8 cellular contexts compared by ENCODE assay signal in the genomic region with DNA sequence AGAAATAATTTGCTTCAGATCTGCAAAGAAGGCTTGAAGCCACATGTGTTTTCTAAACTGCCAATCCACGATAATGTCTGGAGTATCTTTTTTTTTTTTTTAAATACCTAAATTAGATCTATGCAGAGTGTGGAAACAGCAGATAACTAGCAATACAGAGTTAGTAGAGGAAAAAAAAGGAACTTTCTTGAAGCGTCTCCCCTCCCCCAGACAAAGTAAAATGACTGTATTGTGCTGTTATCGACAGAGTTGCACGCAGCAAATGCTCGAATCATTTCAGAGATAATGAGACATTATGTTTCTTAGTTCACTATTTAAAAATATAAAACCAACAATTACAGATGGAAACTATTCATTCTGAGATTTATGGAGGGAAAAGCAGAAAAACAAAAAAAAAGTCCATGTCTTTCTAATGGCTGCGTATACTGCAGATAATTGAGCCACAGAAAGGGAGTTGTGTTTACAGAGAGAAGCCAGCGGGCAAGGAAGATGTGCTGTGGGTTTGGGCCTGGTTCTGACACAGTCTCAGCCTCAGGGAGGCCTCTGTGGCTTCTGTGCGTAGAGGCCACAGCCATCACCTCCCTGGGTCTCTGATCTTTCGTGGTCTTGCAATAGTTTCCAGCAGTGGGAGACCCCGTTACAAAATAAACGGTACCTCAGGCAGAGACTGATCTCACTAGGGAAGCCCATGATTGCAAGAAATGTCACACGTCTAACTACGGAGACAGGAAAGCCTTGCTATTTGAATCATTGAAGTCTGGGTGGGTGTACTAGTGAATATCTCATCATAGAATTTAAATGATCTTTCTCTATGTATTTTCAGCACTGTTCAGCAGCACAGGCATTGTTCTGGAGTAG. TPM values are rescaled to one million over a fixed set of nuclear protein-coding genes. Genes with fewer than 3 reads are reported as not detected.
DNase-seq lines count a peak whose midpoint lies in the region; ATAC-seq and TF ChIP-seq lines count a peak whose summit lies in the region.

No MANE protein-coding gene starts in this region.

- peak overlapping the region in 3 of 9 donors; percentile 97 to 99 (median 99) for H3K27ac Mint-ChIP-seq in naive thymus-derived CD4-positive, alpha-beta T cell

- intact Hi-C loops in mammary epithelial cell (cut with micrococcal nuclease): no loop called here
- intact Hi-C loops in naive thymus-derived CD4-positive, alpha-beta T cell (cut with micrococcal nuclease): loop anchor here (1.0 to 2.0 kb wide), 4 partner anchors 19 to 847 kb away; a partner anchor contains a TSS

- BruUV-seq in mammary epithelial cell (replicated peaks; lab: Mats Ljungman, UMichigan): no TSS peak

- peaks cover 35 to 77% (median 74%) of the 10 kb centered on the region in 7 donors for H3K4me1 Mint-ChIP-seq in naive thymus-derived CD4-positive, alpha-beta T cell

- H3K4me3 Mint-ChIP-seq in naive thymus-derived CD4-positive, alpha-beta T cell: peak overlapping the region; percentile 60 to 86 (median 79)

- H3K27ac ChIP-seq in HUES48 (ENCODE audit: low read depth, low read length): peak overlapping the region; percentile 59
- H3K27ac ChIP-seq in mammary epithelial cell (ENCODE audit: insufficient read depth, low read depth, low read length): peak overlapping the region; percentile 100
- H3K27ac ChIP-seq in naive thymus-derived CD4-positive, alpha-beta T cell (ENCODE audit: low read depth, low read length): peak overlapping the region; percentile 82

- H3K27me3 ChIP-seq in HUES48 (ENCODE audit: control insufficient read depth, insufficient read depth, low read length) (no peaks in the 10 kb centered on the region), mammary epithelial cell (ENCODE audit: insufficient read depth, low read length) (no peaks in the 10 kb centered on the region)
- no peaks in the 10 kb centered on the region for H3K27me3 ChIP-seq in naive thymus-derived CD4-positive, alpha-beta T cell (ENCODE audit: control insufficient read depth in 2 of 2, insufficient read depth in 2 of 2, low read length in 2 of 2)

- in situ Hi-C loops in mammary epithelial cell (cut with MboI; ENCODE audit: low sequenced_read_pairs in 2 of 2): no loop called here

- H4K20me1 ChIP-seq in mammary epithelial cell (ENCODE audit: insufficient read depth, low read length): no peaks in the 10 kb centered on the region

- no peaks in the 10 kb centered on the region for H3K36me3 ChIP-seq in HUES48 (ENCODE audit: control insufficient read depth, insufficient read depth, low read length)
- no peaks in the 10 kb centered on the region for H3K36me3 ChIP-seq in mammary epithelial cell (ENCODE audit: insufficient read depth, low read length)
- no peaks in the 10 kb centered on the region for H3K36me3 ChIP-seq in naive thymus-derived CD4-positive, alpha-beta T cell (ENCODE audit: control insufficient read depth in 2 of 3, insufficient read depth in 3 of 3, low read length in 3 of 3)

- no peak overlapping the region for H3K4me2 ChIP-seq in mammary epithelial cell (ENCODE audit: insufficient read depth, low read depth, low read length)

- TF ChIP-seq CTCF in mammary epithelial cell (conservative IDR thresholded peaks at IDR 0.05 in 1 of 2, IDR thresholded peaks at IDR 0.05 in 1 of 2; ENCODE audit: extremely low read depth in 1 of 2, insufficient read depth in 1 of 2, low read depth in 1 of 2, low read length in 2 of 2): no peak

- H3K27me3 Mint-ChIP-seq in naive thymus-derived CD4-positive, alpha-beta T cell: no peaks in the 10 kb centered on the region

- peaks cover 5% of the 10 kb centered on the region for H3K79me2 ChIP-seq in mammary epithelial cell (ENCODE audit: insufficient read depth, low read length)

- peaks cover 0 to 7% (median 0%) of the 10 kb centered on the region in 5 donors for H3K36me3 Mint-ChIP-seq in naive thymus-derived CD4-positive, alpha-beta T cell

- no peak overlapping the region for H3K9ac ChIP-seq in HUES48 (ENCODE audit: low read depth, low read length)
- peak overlapping the region; percentile 37 for H3K9ac ChIP-seq in mammary epithelial cell (ENCODE audit: insufficient read depth, low read length)

- ATAC-seq in naive thymus-derived CD4-positive, alpha-beta T cell: peak; percentile 57
- ATAC-seq in GM19397 (IDR thresholded peaks at IDR 0.05; ENCODE audit: unreplicated experiment) (no peak), HG03196 (IDR thresholded peaks at IDR 0.05; ENCODE audit: unreplicated experiment) (no peak)

- CTCF ChIA-PET in mammary epithelial cell (lab: Charles Lee; ENCODE audit: low non-redundant PET): no interaction called here
- CTCF ChIA-PET in naive thymus-derived CD4-positive, alpha-beta T cell (lab: Charles Lee): no interaction called here

- H3K9me3 ChIP-seq in HUES48 (ENCODE audit: control insufficient read depth, insufficient read depth, low read length) (no peaks in the 10 kb centered on the region), mammary epithelial cell (replicated peaks; ENCODE audit: insufficient read depth, low read length) (no peaks in the 10 kb centered on the region)
- H3K9me3 ChIP-seq in naive thymus-derived CD4-positive, alpha-beta T cell (ENCODE audit: control insufficient read depth in 2 of 3, low read length in 3 of 3): no peaks in the 10 kb centered on the region

- H3K4me1 ChIP-seq in HUES48 (ENCODE audit: control insufficient read depth, insufficient read depth, low read length) (peaks cover 14% of the 10 kb centered on the region; the same call in 1 of the 2 replicates), mammary epithelial cell (ENCODE audit: insufficient read depth, low read length) (peaks cover 35% of the 10 kb centered on the region)
- peaks cover 58 to 72% of the 10 kb centered on the region in 2 donors for H3K4me1 ChIP-seq in naive thymus-derived CD4-positive, alpha-beta T cell (ENCODE audit: control insufficient read depth in 2 of 2, insufficient read depth in 2 of 2, low read length in 2 of 2)

- dilution Hi-C loops in mammary epithelial cell (cut with HindIII; ENCODE audit: low sequenced_read_pairs): loop anchor here (5.0 to 25.0 kb wide), 4 partner anchors 441 to 961 kb away; no protein-coding TSS in a partner anchor

- POLR2A ChIA-PET in naive thymus-derived CD4-positive, alpha-beta T cell (lab: Charles Lee): interaction anchor here (1.3 to 17.5 kb wide), 8 partner anchors 9 to 29 kb away, joined by 3 to 401 read pairs (median 6); a partner anchor contains a TSS

- no peak overlapping the region for H2AFZ ChIP-seq in mammary epithelial cell (ENCODE audit: low read depth, low read length)

- WGBS in mammary epithelial cell (ENCODE audit: low coverage, missing lambda C conversion rate): 93% methylated on average over 13 of the region's 13 CpGs

- DNase-seq in T-helper 1 cell: peak in 4 of 5 donors; percentile 14 to 74 (median 48)
- no peak for DNase-seq in mammary epithelial cell
- peak; percentile 34 to 83 (median 57) for DNase-seq in naive thymus-derived CD4-positive, alpha-beta T cell
- DNase-seq in cerebellum (ENCODE audit: low spot score): no peak
- DNase-seq in NCI-H1105 treated with DMSO at 0.1 percent for 48 hours (lab: John Stamatoyannopoulos, UW): no peak

- H3K4me3 ChIP-seq in HUES48 (ENCODE audit: low read depth, low read length): no peak overlapping the region
- no peak overlapping the region for H3K4me3 ChIP-seq in mammary epithelial cell (replicated peaks in 1 of 3; ENCODE audit: insufficient read depth in 1 of 3, low read depth in 2 of 3, low read length in 3 of 3)
- H3K4me3 ChIP-seq in naive thymus-derived CD4-positive, alpha-beta T cell (ENCODE audit: low read length): peak overlapping the region; percentile 18

- H3K9me3 Mint-ChIP-seq in naive thymus-derived CD4-positive, alpha-beta T cell: peaks cover 0 to 5% (median 0%) of the 10 kb centered on the region in 11 donors

RNA-seq across cellular contexts. Expression of a gene that starts 19.1 kb away (rescaled TPM):
- total RNA-seq in mammary epithelial cell: 100 to 1,000 TPM in 1 of 2 donors, 10 to 100 TPM in 1; 95.4 to 268 TPM
- 125 TPM for polyA plus RNA-seq in mammary epithelial cell
- polyA minus RNA-seq in mammary epithelial cell: 330 TPM
- total RNA-seq in naive thymus-derived CD4-positive, alpha-beta T cell: 1,000 to 10,000 TPM in 1 of 5 experiments, 100 to 1,000 TPM in 4; 142 to 1,870 (median 168) TPM
- 100 to 1,000 TPM; 153 to 190 TPM for polyA plus RNA-seq in naive thymus-derived CD4-positive, alpha-beta T cell
- total RNA-seq in cerebellum: 35.0 TPM

Comparison
In these comparisons a context has a peak if more than half of its experiments do, and no peak if none do; other contexts are left out.
1. DNase-seq: peak in T-helper 1 cell (4 of 5) and naive thymus-derived CD4-positive, alpha-beta T cell (9 of 9); none in mammary epithelial cell (single experiment), cerebellum (single experiment) and NCI-H1105 treated with DMSO at 0.1 percent for 48 hours (single experiment).
2. Peak in every context shown above with its lines, with median percentiles within 50 percentile points of each other: H3K27ac ChIP-seq.